ENCODE assay signal across 8 cellular contexts in the genomic region with DNA sequence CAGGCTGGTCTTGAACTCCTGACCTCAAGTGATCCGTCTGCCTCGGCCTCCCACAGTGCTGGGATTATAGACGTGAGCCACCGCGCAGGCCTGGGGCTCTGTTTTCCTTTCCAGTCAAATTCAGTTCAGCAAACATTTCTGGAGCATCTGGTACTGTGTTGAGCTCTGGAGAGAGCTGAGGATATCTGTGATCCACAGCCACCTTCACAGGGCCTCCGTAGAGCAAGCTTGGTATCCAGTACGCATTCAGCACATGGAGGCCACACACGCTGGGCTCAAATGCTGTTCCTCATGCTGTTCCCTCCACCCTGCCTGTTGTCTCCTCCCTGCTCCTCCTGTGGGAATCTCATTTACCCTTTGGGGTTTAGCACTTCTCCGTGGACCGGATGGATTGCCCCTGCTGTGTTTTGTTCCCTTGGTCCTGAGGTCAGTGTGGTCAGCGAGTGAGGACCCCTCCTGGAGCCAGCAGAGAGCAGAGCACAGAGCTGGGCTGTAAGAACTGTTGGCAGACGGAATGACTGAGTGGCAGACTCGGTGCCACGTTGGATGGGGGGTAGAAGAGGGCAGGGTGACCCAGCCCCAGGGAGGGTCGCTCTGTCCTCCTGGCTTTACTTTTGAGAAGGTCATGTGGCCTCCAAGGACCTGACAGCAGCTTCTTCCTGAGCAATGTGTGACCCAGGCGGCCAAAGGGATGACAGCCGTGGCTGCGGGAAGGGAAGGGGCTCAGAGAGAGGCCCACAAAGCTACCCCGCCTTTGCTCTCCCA. TPM values are rescaled to one million over a fixed set of nuclear protein-coding genes. Genes with fewer than 3 reads are reported as not detected.
DNase-seq lines count a peak whose midpoint lies in the region; ATAC-seq and TF ChIP-seq lines count a peak whose summit lies in the region.

No MANE protein-coding gene starts in this region.

- H3K9me2 ChIP-seq in PC-3 (replicated peaks; ENCODE audit: low read length) = no peaks in the 10 kb centered on the region

- no peaks in the 10 kb centered on the region for H3F3A ChIP-seq in PC-3 (ENCODE audit: low read length, unreplicated experiment)

- ATAC-seq in PC-3 = no peak

- H3K36me3 ChIP-seq in ES-I3 (ENCODE audit: insufficient read depth, low read length) = no peaks in the 10 kb centered on the region; the same call in 1 of the 2 replicates
- no peaks in the 10 kb centered on the region for H3K36me3 ChIP-seq in PC-3 (ENCODE audit: low read depth, low read length)

- H3K27ac ChIP-seq in PC-3 (ENCODE audit: low read length) = no peak overlapping the region

- peak overlapping the region; percentile 99 for H2AFZ ChIP-seq in PC-3 (ENCODE audit: low read length)

- H3K9me3 ChIP-seq in ES-I3 (ENCODE audit: control insufficient read depth, insufficient read depth, low read length) (no peaks in the 10 kb centered on the region), PC-3 (ENCODE audit: low read length) (no peaks in the 10 kb centered on the region)

- H3K4me3 Mint-ChIP-seq in endothelial cell (ENCODE audit: unreplicated experiment) (peak overlapping the region; percentile 69), osteocyte (ENCODE audit: unreplicated experiment) (peak overlapping the region; percentile 48)

- H3K4me1 ChIP-seq in ES-I3 (ENCODE audit: insufficient read depth, low read length) = no peaks in the 10 kb centered on the region
- H3K4me1 ChIP-seq in PC-3 (ENCODE audit: insufficient read depth, low read length) = peaks cover 15% of the 10 kb centered on the region; the same call in 1 of the 2 replicates

- H3K36me3 Mint-ChIP-seq in endothelial cell (ENCODE audit: low read depth, unreplicated experiment) = peaks cover 4% of the 10 kb centered on the region
- no peaks in the 10 kb centered on the region for H3K36me3 Mint-ChIP-seq in osteocyte (ENCODE audit: unreplicated experiment)

- H3K4me3 ChIP-seq in PC-3 (ENCODE audit: low read length) = peak overlapping the region; percentile 82

- POLR2A ChIA-PET in PC-3 (lab: Charles Lee; ENCODE audit: unreplicated experiment) = no interaction called here

- H3K79me2 ChIP-seq in PC-3 (ENCODE audit: low read length) = no peaks in the 10 kb centered on the region

- H3K9me3 Mint-ChIP-seq in endothelial cell (ENCODE audit: unreplicated experiment) = no peaks in the 10 kb centered on the region
- H3K9me3 Mint-ChIP-seq in osteocyte (ENCODE audit: unreplicated experiment) = no peaks in the 10 kb centered on the region

- peak overlapping the region; percentile 86 for H3K4me2 ChIP-seq in PC-3 (ENCODE audit: low read length)

- H4K20me1 ChIP-seq in PC-3 (ENCODE audit: low read length) = no peaks in the 10 kb centered on the region

- peaks cover 2% of the 10 kb centered on the region for H3K4me1 Mint-ChIP-seq in endothelial cell (ENCODE audit: unreplicated experiment)
- H3K4me1 Mint-ChIP-seq in osteocyte (ENCODE audit: unreplicated experiment) = peaks cover 4% of the 10 kb centered on the region

- in situ Hi-C loops in ACHN (cut with HindIII; ENCODE audit: low pct_ligation_motif_present, low pct_unique_long_range_greater_than_20kb, low sequenced_read_pairs) = no loop called here

- H3K27me3 ChIP-seq in PC-3 (ENCODE audit: low read length) = no peaks in the 10 kb centered on the region

- peak overlapping the region; percentile 84 for H3K9ac ChIP-seq in ES-I3 (ENCODE audit: low read depth, low read length)
- peak overlapping the region; percentile 69 for H3K9ac ChIP-seq in PC-3 (ENCODE audit: low read length)

- intact Hi-C loops in PC-3 (cut with micrococcal nuclease) = no loop called here

- no peak for DNase-seq in PC-3
- no peak for DNase-seq in endothelial cell (ENCODE audit: low spot score)
- DNase-seq in osteocyte (ENCODE audit: extremely low spot score, unreplicated experiment) = no peak
- DNase-seq in ACHN = no peak
- no peak for DNase-seq in NCI-H748 treated with DMSO at 0.1 percent for 48 hours (lab: John Stamatoyannopoulos, UW)
- DNase-seq in NCI-H1930 (lab: John Stamatoyannopoulos, UW) = no peak
- DNase-seq in NCI-H2227 (lab: John Stamatoyannopoulos, UW; ENCODE audit: unreplicated experiment) = no peak

- H3K27ac Mint-ChIP-seq in endothelial cell (ENCODE audit: unreplicated experiment) (peak overlapping the region; percentile 72), osteocyte (ENCODE audit: unreplicated experiment) (no peak overlapping the region)

- TF ChIP-seq CTCF in PC-3 (conservative IDR thresholded peaks at IDR 0.05; ENCODE audit: low read depth, low read length) (no peak), endothelial cell (IDR thresholded peaks at IDR 0.05; ENCODE audit: unreplicated experiment) (no peak), osteocyte (IDR thresholded peaks at IDR 0.05) (no peak)

- H3K27me3 Mint-ChIP-seq in endothelial cell (ENCODE audit: unreplicated experiment) (peaks cover 12% of the 10 kb centered on the region), osteocyte (ENCODE audit: unreplicated experiment) (peaks cover 13% of the 10 kb centered on the region)

- CTCF ChIA-PET in PC-3 (lab: Charles Lee) = no interaction called here

- TSS peak; percentile 78 for BruUV-seq in PC-3 (replicated peaks; lab: Mats Ljungman, UMichigan)

RNA-seq across cellular contexts. Expression of a gene that starts 0.9 kb away (rescaled TPM):
- total RNA-seq in PC-3 (2014; rRNA removed) (16.0 and 17.9 TPM in 2 replicates), endothelial cell (ENCODE audit: unreplicated experiment) (2.3 TPM), osteocyte (0.65 and 0.97 TPM in 2 replicates)

RNA-seq across cellular contexts. Expression of a gene that starts 33.2 kb away (rescaled TPM):
- total RNA-seq in PC-3 (2014; rRNA removed) (0.26 and 1.5 TPM in 2 replicates), endothelial cell (ENCODE audit: unreplicated experiment) (6.5 TPM), osteocyte (3.5 and 3.9 TPM in 2 replicates)

RNA-seq across cellular contexts. Expression of a gene that starts 40.5 kb away (rescaled TPM):
- total RNA-seq in PC-3 (2014; rRNA removed) (56.9 and 61.1 TPM in 2 replicates), endothelial cell (ENCODE audit: unreplicated experiment) (125 TPM), osteocyte (101 and 107 TPM in 2 replicates)

RNA-seq across cellular contexts. Expression of a gene that starts 46.2 kb away (rescaled TPM):
- total RNA-seq in PC-3 (2014; rRNA removed) (not detected in 2 replicates), endothelial cell (ENCODE audit: unreplicated experiment) (0.08 TPM), osteocyte (not detected in 2 replicates)
